ENCODE assay signal across 1 cellular context in the genomic region with DNA sequence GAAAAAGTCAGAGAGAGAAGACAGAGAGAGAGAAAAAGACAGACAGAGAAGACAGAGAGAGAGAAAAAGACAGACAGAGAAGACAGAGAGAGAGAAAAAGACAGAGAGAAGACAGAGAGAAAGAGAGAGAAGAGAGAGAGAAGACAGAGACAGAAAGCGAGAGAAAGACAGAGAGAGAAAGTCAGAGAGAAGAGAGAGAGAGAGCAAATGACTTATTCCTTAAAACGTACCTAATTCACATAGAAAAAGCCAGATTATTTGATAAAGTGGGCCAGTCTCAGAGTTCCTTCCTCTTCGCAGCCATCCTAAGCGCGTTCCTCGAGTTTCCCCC.
TF ChIP-seq lines count a peak whose summit lies in the region.

No MANE protein-coding gene starts in this region.

TF ChIP-seq in A549, 52 proteins besides CTCF, POLR2A, EP300 and RAD21:
- TF ChIP-seq, protein P1, sequence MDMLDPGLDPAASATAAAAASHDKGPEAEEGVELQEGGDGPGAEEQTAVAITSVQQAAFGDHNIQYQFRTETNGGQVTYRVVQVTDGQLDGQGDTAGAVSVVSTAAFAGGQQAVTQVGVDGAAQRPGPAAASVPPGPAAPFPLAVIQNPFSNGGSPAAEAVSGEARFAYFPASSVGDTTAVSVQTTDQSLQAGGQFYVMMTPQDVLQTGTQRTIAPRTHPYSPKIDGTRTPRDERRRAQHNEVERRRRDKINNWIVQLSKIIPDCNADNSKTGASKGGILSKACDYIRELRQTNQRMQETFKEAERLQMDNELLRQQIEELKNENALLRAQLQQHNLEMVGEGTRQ (IDR thresholded peaks at IDR 0.05) = no peak
- TF ChIP-seq ESRRA (IDR thresholded peaks at IDR 0.05; ENCODE audit: borderline replicate concordance, low read length) (no peak), RNF2 (IDR thresholded peaks at IDR 0.05; ENCODE audit: borderline replicate concordance, low read depth) (no peak), ZNF302 (CRISPR knock-in tag; IDR thresholded peaks at IDR 0.05) (no peak), ZFP36 (IDR thresholded peaks at IDR 0.05; ENCODE audit: borderline replicate concordance, partially characterized antibody) (no peak), PHF8 (IDR thresholded peaks at IDR 0.05; ENCODE audit: borderline replicate concordance, low read depth) (no peak), NR3C1 (IDR thresholded peaks at IDR 0.05) (no peak)
- TF ChIP-seq, protein P2, sequence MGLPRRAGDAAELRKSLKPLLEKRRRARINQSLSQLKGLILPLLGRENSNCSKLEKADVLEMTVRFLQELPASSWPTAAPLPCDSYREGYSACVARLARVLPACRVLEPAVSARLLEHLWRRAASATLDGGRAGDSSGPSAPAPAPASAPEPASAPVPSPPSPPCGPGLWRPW (IDR thresholded peaks at IDR 0.05) = no peak
- TF ChIP-seq, protein P3, sequence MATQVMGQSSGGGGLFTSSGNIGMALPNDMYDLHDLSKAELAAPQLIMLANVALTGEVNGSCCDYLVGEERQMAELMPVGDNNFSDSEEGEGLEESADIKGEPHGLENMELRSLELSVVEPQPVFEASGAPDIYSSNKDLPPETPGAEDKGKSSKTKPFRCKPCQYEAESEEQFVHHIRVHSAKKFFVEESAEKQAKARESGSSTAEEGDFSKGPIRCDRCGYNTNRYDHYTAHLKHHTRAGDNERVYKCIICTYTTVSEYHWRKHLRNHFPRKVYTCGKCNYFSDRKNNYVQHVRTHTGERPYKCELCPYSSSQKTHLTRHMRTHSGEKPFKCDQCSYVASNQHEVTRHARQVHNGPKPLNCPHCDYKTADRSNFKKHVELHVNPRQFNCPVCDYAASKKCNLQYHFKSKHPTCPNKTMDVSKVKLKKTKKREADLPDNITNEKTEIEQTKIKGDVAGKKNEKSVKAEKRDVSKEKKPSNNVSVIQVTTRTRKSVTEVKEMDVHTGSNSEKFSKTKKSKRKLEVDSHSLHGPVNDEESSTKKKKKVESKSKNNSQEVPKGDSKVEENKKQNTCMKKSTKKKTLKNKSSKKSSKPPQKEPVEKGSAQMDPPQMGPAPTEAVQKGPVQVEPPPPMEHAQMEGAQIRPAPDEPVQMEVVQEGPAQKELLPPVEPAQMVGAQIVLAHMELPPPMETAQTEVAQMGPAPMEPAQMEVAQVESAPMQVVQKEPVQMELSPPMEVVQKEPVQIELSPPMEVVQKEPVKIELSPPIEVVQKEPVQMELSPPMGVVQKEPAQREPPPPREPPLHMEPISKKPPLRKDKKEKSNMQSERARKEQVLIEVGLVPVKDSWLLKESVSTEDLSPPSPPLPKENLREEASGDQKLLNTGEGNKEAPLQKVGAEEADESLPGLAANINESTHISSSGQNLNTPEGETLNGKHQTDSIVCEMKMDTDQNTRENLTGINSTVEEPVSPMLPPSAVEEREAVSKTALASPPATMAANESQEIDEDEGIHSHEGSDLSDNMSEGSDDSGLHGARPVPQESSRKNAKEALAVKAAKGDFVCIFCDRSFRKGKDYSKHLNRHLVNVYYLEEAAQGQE (IDR thresholded peaks at IDR 0.05) = no peak
